In genomic region chr3:9930804-9931418, GRCh38 we compare ENCODE assay signal across 12 cellular contexts. TPM values are rescaled to one million over a fixed set of nuclear protein-coding genes. Genes with fewer than 3 reads are reported as not detected.
DNase-seq lines count a peak whose midpoint lies in the region; ATAC-seq, FAIRE-seq and TF ChIP-seq lines count a peak whose summit lies in the region.
"Had no signal": no experiment of that assay in that cellular context is flagged by ENCODE, and none has a peak within 500 bp of the region (broad histone marks: within the 10 kb centered on the region; RNA-seq: fewer than 3 reads in every experiment).

No MANE protein-coding gene starts in this region.

- DNase-seq in D721Med (ENCODE audit: insufficient read length, low spot score) (no peak), GM20000 (ENCODE audit: low spot score) (peak; percentile 64), foreskin keratinocyte (no peak), hypothalamus (lab: John Stamatoyannopoulos, UW) (no peak), hippocampal formation (lab: John Stamatoyannopoulos, UW) (no peak)
- no peak for DNase-seq in central memory CD4-positive, alpha-beta T cell
- DNase-seq: EL, lower lobe of right lung, NCI-H2171 treated with DMSO at 0.1 percent for 48 hours had no signal

- H3K79me2 ChIP-seq in SU-DHL-6 (ENCODE audit: insufficient read depth, low read length), result no peaks in the 10 kb centered on the region

- FAIRE-seq in D721Med (lab: Jason Lieb, UNC), result no peak
- FAIRE-seq: colon, HTR-8/SVneo had no signal

- 0 out of 2 replicates have a peak, but pooled peaks cover 4% of the 10 kb centered on the region for H3F3A ChIP-seq in SU-DHL-6 (ENCODE audit: insufficient read depth)

- TF ChIP-seq CTCF in D721Med (IDR thresholded peaks at IDR 0.05; ENCODE audit: insufficient read depth, missing control alignments) (peak; percentile 9), GM20000 (IDR thresholded peaks at IDR 0.05; ENCODE audit: extremely low read depth, missing control alignments) (peak; percentile 32), SU-DHL-6 (IDR thresholded peaks at IDR 0.05; ENCODE audit: insufficient read depth, low read length, poor library complexity, severe bottlenecking) (peak; percentile 21), foreskin keratinocyte (conservative IDR thresholded peaks at IDR 0.05) (peak; percentile 38)

- ATAC-seq in foreskin keratinocyte, result no peak
- ATAC-seq: lower lobe of right lung had no signal

- no peaks in the 10 kb centered on the region for H3K9me2 ChIP-seq in SU-DHL-6 (replicated peaks; ENCODE audit: insufficient read depth, low read length)

- H3K4me3 ChIP-seq in SU-DHL-6 (ENCODE audit: insufficient read depth, low read length, poor library complexity, severe bottlenecking), result no peak overlapping the region
- H3K4me3 ChIP-seq: lower lobe of right lung had no signal

- no peak overlapping the region for H2AFZ ChIP-seq in SU-DHL-6 (ENCODE audit: low read depth, low read length, severe bottlenecking)

- H3K27ac ChIP-seq in SU-DHL-6 (ENCODE audit: low read depth, low read length), result no peak overlapping the region
- no peak overlapping the region for H3K27ac ChIP-seq in foreskin keratinocyte
- H3K27ac ChIP-seq: lower lobe of right lung had no signal

- H3K27me3 ChIP-seq in SU-DHL-6 (ENCODE audit: low read length) (no peaks in the 10 kb centered on the region), foreskin keratinocyte (no peaks in the 10 kb centered on the region)

- no peak overlapping the region for H3K9ac ChIP-seq in SU-DHL-6 (ENCODE audit: low read length)

- no peaks in the 10 kb centered on the region for H4K20me1 ChIP-seq in SU-DHL-6 (ENCODE audit: low read depth, low read length)

- H3K4me2 ChIP-seq in SU-DHL-6 (ENCODE audit: low read depth, low read length, poor library complexity, severe bottlenecking), result no peak overlapping the region

- no peaks in the 10 kb centered on the region for H3K9me3 ChIP-seq in SU-DHL-6 (ENCODE audit: insufficient read depth, low read length)
- H3K9me3 ChIP-seq: lower lobe of right lung had no signal

- no peaks in the 10 kb centered on the region for H3K4me1 ChIP-seq in foreskin keratinocyte

- no peaks in the 10 kb centered on the region for H3K36me3 ChIP-seq in SU-DHL-6 (ENCODE audit: low read length)

RNA-seq across cellular contexts. Expression of gene CRELD1, which starts 2.7 kb away (rescaled TPM):
- total RNA-seq in foreskin keratinocyte, result 7.9 and 11.3 TPM in 2 replicates
- 8.5 and 12.5 TPM in 2 replicates for polyA plus RNA-seq in foreskin keratinocyte

RNA-seq across cellular contexts. Expression of gene IL17RC, which starts 14.0 kb away (rescaled TPM):
- total RNA-seq in foreskin keratinocyte, result 22.4 and 25.9 TPM in 2 replicates
- polyA plus RNA-seq in foreskin keratinocyte, result 19.5 and 21.8 TPM in 2 replicates

RNA-seq across cellular contexts. Expression of gene PRRT3, which starts 21.3 kb away (rescaled TPM):
- 1.5 and 1.9 TPM in 2 replicates for total RNA-seq in foreskin keratinocyte
- polyA plus RNA-seq in foreskin keratinocyte, result 1.3 and 1.4 TPM in 2 replicates

RNA-seq across cellular contexts. Expression of gene IL17RE, which starts 28.3 kb away (rescaled TPM):
- 11.4 and 12.8 TPM in 2 replicates for total RNA-seq in foreskin keratinocyte
- polyA plus RNA-seq in foreskin keratinocyte, result 8.1 and 9.9 TPM in 2 replicates

RNA-seq across cellular contexts. Expression of gene JAGN1, which starts 40.5 kb away (rescaled TPM):
- total RNA-seq in foreskin keratinocyte, result 27.8 and 34.2 TPM in 2 replicates
- polyA plus RNA-seq in foreskin keratinocyte, result 48.2 and 56.5 TPM in 2 replicates
